In genomic region chr2:23485841-23486395, GRCh38 we compare ENCODE assay signal across 24 cellular contexts.
"Had no signal": no experiment of that assay in that cellular context is flagged by ENCODE, and none has a peak within 500 bp of the region (broad histone marks: within the 10 kb centered on the region; RNA-seq: fewer than 3 reads in every experiment).

No MANE protein-coding gene starts in this region.

- H3K27ac Mint-ChIP-seq: effector memory CD8-positive, alpha-beta T cell; immature natural killer cell; memory B cell; natural killer cell treated with Interleukin-12 subunit alpha and Interleukin-12 subunit beta and Interleukin-15 and Interleukin-18, amount 100 ng/mL, for 72 hours; neural progenitor cell; stimulated activated memory B cell treated with anti-CD40 and anti-IgM and Interleukin-4, amounts not matched to agents 10 μg/mL and 1 μg/mL and 100 μg/mL, for 72 hours; type B pancreatic cell had no signal

- H3K27ac ChIP-seq: esophagus squamous epithelium, neural progenitor cell, psoas muscle, skin epidermis, spleen, testis, tibial artery had no signal

- H3K36me3 ChIP-seq: esophagus squamous epithelium, neural progenitor cell, spleen, tibial artery had no signal

- H3K4me1 Mint-ChIP-seq: immature natural killer cell, naive B cell had no signal

- H2AFZ ChIP-seq: neural progenitor cell had no signal

- H3K4me3 Mint-ChIP-seq: effector memory CD8-positive, alpha-beta T cell; immature natural killer cell; memory B cell; naive B cell; natural killer cell treated with Interleukin-12 subunit alpha and Interleukin-12 subunit beta and Interleukin-15 and Interleukin-18, amount 100 ng/mL, for 72 hours; neural progenitor cell; stimulated activated memory B cell treated with anti-CD40 and anti-IgM and Interleukin-4, amounts not matched to agents 10 μg/mL and 1 μg/mL and 100 μg/mL, for 72 hours; type B pancreatic cell had no signal

- FAIRE-seq: endometrium, keratinocyte had no signal

- H3K4me2 ChIP-seq: neural progenitor cell had no signal

- H3K36me3 Mint-ChIP-seq: immature natural killer cell; naive B cell; natural killer cell treated with Interleukin-12 subunit alpha and Interleukin-12 subunit beta and Interleukin-15 and Interleukin-18, amount 100 ng/mL, for 72 hours; neural progenitor cell; stimulated activated memory B cell treated with anti-CD40 and anti-IgM and Interleukin-4, amounts not matched to agents 10 μg/mL and 1 μg/mL and 100 μg/mL, for 72 hours had no signal

- H3K9ac ChIP-seq: neural progenitor cell had no signal

- H3K9me3 Mint-ChIP-seq: effector memory CD8-positive, alpha-beta T cell; immature natural killer cell; memory B cell; naive B cell; natural killer cell treated with Interleukin-12 subunit alpha and Interleukin-12 subunit beta and Interleukin-15 and Interleukin-18, amount 100 ng/mL, for 72 hours; neural progenitor cell; stimulated activated memory B cell treated with anti-CD40 and anti-IgM and Interleukin-4, amounts not matched to agents 10 μg/mL and 1 μg/mL and 100 μg/mL, for 72 hours; type B pancreatic cell had no signal

- H3K4me1 ChIP-seq: psoas muscle, spleen, testis had no signal

- DNase-seq: cortex of kidney; effector memory CD8-positive, alpha-beta T cell; erythroblast; esophagus squamous epithelium; foreskin melanocyte; hypothalamus; immature natural killer cell; naive B cell; spleen; stimulated activated CD4-positive, alpha-beta T cell treated with anti-CD3 and anti-CD28 coated beads, Interleukin-4, amount 100 ng/mL, for 4 hours; stimulated activated naive CD8-positive, alpha-beta T cell treated with anti-CD3 and anti-CD28 coated beads, Interleukin-15, Interleukin-2, amounts not matched to agents 100 U/mL and 50 U/mL, for 24 hours; tibial artery had no signal

- H3K27me3 ChIP-seq: esophagus squamous epithelium, neural progenitor cell, spleen, testis, tibial artery had no signal

- H3K4me3 ChIP-seq: esophagus squamous epithelium, lung, neural progenitor cell, psoas muscle, skin epidermis, spleen, testis, tibial artery had no signal

- ATAC-seq: effector memory CD8-positive, alpha-beta T cell; left lobe of liver; natural killer cell treated with Interleukin-12 subunit alpha and Interleukin-12 subunit beta and Interleukin-15 and Interleukin-18, amount 100 ng/mL, for 72 hours; stimulated activated memory B cell treated with anti-CD40 and anti-IgM and Interleukin-4, amounts not matched to agents 10 μg/mL and 1 μg/mL and 100 μg/mL, for 72 hours; stimulated activated naive CD8-positive, alpha-beta T cell treated with anti-CD3 and anti-CD28 coated beads, Interleukin-15, Interleukin-2, amounts not matched to agents 100 U/mL and 50 U/mL, for 24 hours had no signal

- H3K9me3 ChIP-seq: esophagus squamous epithelium, psoas muscle, spleen, testis, tibial artery had no signal

- H3K27me3 Mint-ChIP-seq: memory B cell, type B pancreatic cell had no signal
